Comparison of ENCODE assay signal across 18 cellular contexts in genomic region chr10:112456533-112456932, GRCh38. TPM values are rescaled to one million over a fixed set of nuclear protein-coding genes. Genes with fewer than 3 reads are reported as not detected.
A peak's percentile ranks its signal among the peaks of the same experiment; 100 is the strongest.
DNase-seq lines count a peak whose midpoint lies in the region; ATAC-seq, FAIRE-seq and TF ChIP-seq lines count a peak whose summit lies in the region.
"Had no signal": no experiment of that assay in that cellular context is flagged by ENCODE, and none has a peak within 500 bp of the region (broad histone marks: within the 10 kb centered on the region; RNA-seq: fewer than 3 reads in every experiment).

No MANE protein-coding gene starts in this region.

- no peaks in the 10 kb centered on the region for H4K20me1 ChIP-seq in OCI-LY7 (ENCODE audit: insufficient read depth, low read length)

- peaks cover 12% of the 10 kb centered on the region; the same call in 1 of the 2 replicates for H3K79me2 ChIP-seq in OCI-LY7 (ENCODE audit: insufficient read depth, low read depth, low read length)

- H3K27ac ChIP-seq in OCI-LY7 (ENCODE audit: low read depth, low read length, poor library complexity, severe bottlenecking) (no peak overlapping the region), pancreas (no peak overlapping the region)
- H3K27ac ChIP-seq: SJCRH30 had no signal

- no peak overlapping the region for H2AFZ ChIP-seq in OCI-LY7 (ENCODE audit: low read length)

- H3K36me3 ChIP-seq in OCI-LY7 (ENCODE audit: insufficient read depth, low read length) (peaks cover 21% of the 10 kb centered on the region; the same call in 1 of the 2 replicates), pancreas (peaks cover 0 to 5% (median 0%) of the 10 kb centered on the region in 3 donors)
- H3K36me3 ChIP-seq: SJCRH30 had no signal

- H3K4me1 ChIP-seq in OCI-LY7 (ENCODE audit: insufficient read depth, low read length, poor library complexity, severe bottlenecking) (no peaks in the 10 kb centered on the region), pancreas (no peaks in the 10 kb centered on the region)
- H3K4me1 ChIP-seq: SJCRH30 had no signal

- H3K4me3 ChIP-seq in OCI-LY7 (ENCODE audit: low read depth, low read length, poor library complexity, severe bottlenecking) (no peak overlapping the region), fibroblast of villous mesenchyme (ENCODE audit: low read depth, low read length) (no peak overlapping the region), pancreas (no peak overlapping the region)
- H3K4me3 ChIP-seq: SJCRH30 had no signal

- no peak overlapping the region for H3K4me2 ChIP-seq in OCI-LY7 (ENCODE audit: low read length)

- BruUV-seq in OCI-LY7 (replicated peaks; lab: Mats Ljungman, UMichigan): no TSS peak

- POLR2A ChIA-PET in OCI-LY7 (lab: Charles Lee): no interaction called here

- no peaks in the 10 kb centered on the region for H3K9me2 ChIP-seq in OCI-LY7 (ENCODE audit: insufficient read depth, low read length)

- peak; percentile 40 for DNase-seq in DMS53 (lab: John Stamatoyannopoulos, UW)
- DNase-seq in DMS53 treated with DMSO at 0.1 percent for 48 hours (lab: John Stamatoyannopoulos, UW; ENCODE audit: unreplicated experiment): no peak
- peak; percentile 13 for DNase-seq in OCI-LY7 (ENCODE audit: low spot score)
- DNase-seq in fibroblast of villous mesenchyme (ENCODE audit: low read depth): no peak
- DNase-seq in pancreas: no peak
- DNase-seq in AG08396 (ENCODE audit: low spot score): no peak
- DNase-seq in NCI-H510A treated with DMSO at 0.1 percent for 48 hours (lab: John Stamatoyannopoulos, UW): no peak
- DNase-seq: activated CD8-positive, alpha-beta memory T cell treated with anti-CD3 and anti-CD28 coated beads, Interleukin-2, amount 50 U/mL, for 4 hours; effector CD8-positive, alpha-beta T cell; immature natural killer cell; NCI-H187 treated with DMSO at 0.1 percent for 48 hours; SJCRH30; stimulated activated CD4-positive, alpha-beta T cell treated with anti-CD3 and anti-CD28 coated beads, Interleukin-4, amount 100 ng/mL, for 1 hour had no signal

- H3K9me3 ChIP-seq in OCI-LY7 (ENCODE audit: low read length): no peaks in the 10 kb centered on the region
- H3K9me3 ChIP-seq in pancreas: no peaks in the 10 kb centered on the region
- H3K9me3 ChIP-seq: SJCRH30 had no signal

- ATAC-seq in pancreas: no peak
- ATAC-seq: sciatic nerve had no signal

- no peak for FAIRE-seq in pancreas (lab: Jason Lieb, UNC)
- FAIRE-seq: bronchial epithelial cell, frontal cortex, H54 had no signal

- intact Hi-C loops in OCI-LY7 (cut with micrococcal nuclease; ENCODE audit: unreplicated experiment): no loop called here
- intact Hi-C loops in pancreas (cut with DNase I): no loop called here

- CTCF ChIA-PET in OCI-LY7 (lab: Charles Lee; ENCODE audit: unreplicated experiment): no interaction called here

- TF ChIP-seq CTCF in GM12873 (IDR thresholded peaks at IDR 0.05; ENCODE audit: insufficient read depth, low read depth, low read length, missing control alignments): peak; percentile 41
- peak; percentile 64 for TF ChIP-seq CTCF in OCI-LY7 (conservative IDR thresholded peaks at IDR 0.05; ENCODE audit: low read length)
- peak; percentile 1 for TF ChIP-seq CTCF in fibroblast of villous mesenchyme (IDR thresholded peaks at IDR 0.05; ENCODE audit: insufficient read depth, low read depth, low read length)
- no peak for TF ChIP-seq CTCF in pancreas (IDR thresholded peaks at IDR 0.05)

- WGBS in pancreas, 2 donors: 95 to 96% methylated on average over 2 of the region's 2 CpGs

- no peaks in the 10 kb centered on the region for H3K27me3 ChIP-seq in pancreas
- H3K27me3 ChIP-seq: SJCRH30 had no signal

RNA-seq across cellular contexts. Expression of gene VTI1A, which starts 9.5 kb away (rescaled TPM):
- total RNA-seq in OCI-LY7 (2014; rRNA removed; shearing (Covaris generic)): 39.4 and 70.8 TPM in 2 replicates
- 42.6 and 45.2 TPM in 2 replicates for total RNA-seq in OCI-LY7 (2022)
- total RNA-seq in fibroblast of villous mesenchyme: 31.6 and 37.1 TPM in 2 replicates
- total RNA-seq in pancreas: 10 to 100 TPM; 10.6 to 20.2 (median 13.6) TPM
- 1 to 10 TPM; 7.3 to 8.7 TPM for polyA plus RNA-seq in pancreas

RNA-seq across cellular contexts. Expression of gene ZDHHC6, which starts 9.8 kb away (rescaled TPM):
- 29.9 and 31.5 TPM in 2 replicates for total RNA-seq in OCI-LY7 (2014; rRNA removed; shearing (Covaris generic))
- total RNA-seq in OCI-LY7 (2022) (33.1 and 33.8 TPM in 2 replicates), fibroblast of villous mesenchyme (19.0 and 31.5 TPM in 2 replicates), pancreas (10 to 100 TPM in 4 of 6 donors, 1 to 10 TPM in 2; 8.0 to 18.8 (median 10.9) TPM)
- polyA plus RNA-seq in pancreas: 10 to 100 TPM; 19.2 to 39.2 TPM

Comparison
In these comparisons a context has a peak if more than half of its experiments do, and no peak if none do; other contexts are left out.
1. DNase-seq: peak in DMS53 (single experiment) and OCI-LY7 (single experiment); none in DMS53 treated with DMSO at 0.1 percent for 48 hours (single experiment), fibroblast of villous mesenchyme (single experiment), pancreas (0 of 6), AG08396 (single experiment) and NCI-H510A treated with DMSO at 0.1 percent for 48 hours (single experiment).
2. CTCF ChIP-seq: peak in GM12873 (single experiment), OCI-LY7 (single experiment) and fibroblast of villous mesenchyme (single experiment); none in pancreas (0 of 4).